ENCODE assay signal across 19 cellular contexts in genomic region chr7:13946181-13946580, GRCh38. TPM values are rescaled to one million over a fixed set of nuclear protein-coding genes. Genes with fewer than 3 reads are reported as not detected.
A peak's percentile ranks its signal among the peaks of the same experiment; 100 is the strongest.
DNase-seq lines count a peak whose midpoint lies in the region; ATAC-seq and TF ChIP-seq lines count a peak whose summit lies in the region.
"Had no signal": no experiment of that assay in that cellular context is flagged by ENCODE, and none has a peak within 500 bp of the region (broad histone marks: within the 10 kb centered on the region; RNA-seq: fewer than 3 reads in every experiment).

No MANE protein-coding gene starts in this region.

- no peak overlapping the region for H3K27ac ChIP-seq in right cardiac atrium (ENCODE audit: low read length)
- H3K27ac ChIP-seq: BLaER1 treated with 17β-estradiol and CSF1 and Interleukin-3, amounts not matched to agents 10 nM and 100 nM; hepatocyte; KMS-11; pancreas; WERI-Rb-1 had no signal

- H3K9me3 ChIP-seq in endocrine pancreas (ENCODE audit: control insufficient read depth, low read length) (no peaks in the 10 kb centered on the region), right cardiac atrium (ENCODE audit: control insufficient read depth, low read length) (no peaks in the 10 kb centered on the region)
- H3K9me3 ChIP-seq: BLaER1 treated with 17β-estradiol and CSF1 and Interleukin-3, amounts not matched to agents 10 nM and 100 nM; pancreas had no signal

- peaks cover 12% of the 10 kb centered on the region for H3K4me1 ChIP-seq in endocrine pancreas (ENCODE audit: control insufficient read depth, insufficient read depth, low read length)
- H3K4me1 ChIP-seq in right cardiac atrium (ENCODE audit: control insufficient read depth, insufficient read depth, low read length), result peaks cover 3% of the 10 kb centered on the region
- H3K4me1 ChIP-seq: BLaER1 treated with 17β-estradiol and CSF1 and Interleukin-3, amounts not matched to agents 10 nM and 100 nM; pancreas had no signal

- no peak for ATAC-seq in right cardiac atrium

- H3K27me3 ChIP-seq in endocrine pancreas (ENCODE audit: control insufficient read depth, insufficient read depth, low read length) (no peaks in the 10 kb centered on the region), right cardiac atrium (ENCODE audit: control insufficient read depth, insufficient read depth) (no peaks in the 10 kb centered on the region)
- H3K27me3 ChIP-seq: BLaER1 treated with 17β-estradiol and CSF1 and Interleukin-3, amounts not matched to agents 10 nM and 100 nM; hepatocyte; pancreas had no signal

- peak overlapping the region; percentile 76 for H3K27ac Mint-ChIP-seq in mesothelial cell of epicardium

- H3K36me3 ChIP-seq in endocrine pancreas (ENCODE audit: control insufficient read depth, insufficient read depth, low read length), result no peaks in the 10 kb centered on the region
- H3K36me3 ChIP-seq: BLaER1 treated with 17β-estradiol and CSF1 and Interleukin-3, amounts not matched to agents 10 nM and 100 nM; pancreas; WERI-Rb-1 had no signal

- H3K4me3 ChIP-seq in AG09309 (ENCODE audit: control insufficient read depth, low read depth, low read length), result no peak overlapping the region
- peak overlapping the region; percentile 75 for H3K4me3 ChIP-seq in endocrine pancreas (ENCODE audit: control insufficient read depth, insufficient read depth, low read length)
- no peak overlapping the region for H3K4me3 ChIP-seq in right cardiac atrium (ENCODE audit: low read length)
- H3K4me3 ChIP-seq: BLaER1 treated with 17β-estradiol and CSF1 and Interleukin-3, amounts not matched to agents 10 nM and 100 nM; hepatocyte; pancreas had no signal

- DNase-seq in AG09309 (ENCODE audit: low read depth), result peak; percentile 21
- DNase-seq in HS-5 (ENCODE audit: low read depth), result peak; percentile 42
- DNase-seq in mesothelial cell of epicardium (ENCODE audit: low spot score in 2 of 2, unreplicated experiment in 2 of 2), result no peak
- DNase-seq in right cardiac atrium, result no peak
- DNase-seq in stimulated activated CD4-positive, alpha-beta T cell treated with anti-CD3 and anti-CD28 coated beads, Interleukin-4, amount 100 ng/mL, for 24 hours, result no peak
- no peak for DNase-seq in CD1c-positive myeloid dendritic cell (ENCODE audit: extremely low spot score)
- no peak for DNase-seq in cerebellum (ENCODE audit: low spot score)
- DNase-seq: effector CD8-positive, alpha-beta T cell; GF-D8; NCI-H187 treated with DMSO at 0.1 percent for 48 hours; pancreas; SHP77 treated with DMSO at 0.1 percent for 48 hours; stimulated activated CD4-positive, alpha-beta T cell treated with anti-CD3 and anti-CD28 coated beads, Interleukin-2, amount 100 ng/mL, for 24 hours; stimulated activated naive CD4-positive, alpha-beta T cell; WERI-Rb-1 had no signal

- H3K27me3 Mint-ChIP-seq in mesothelial cell of epicardium (ENCODE audit: low read depth), result no peaks in the 10 kb centered on the region

- no peak overlapping the region for H3K4me3 Mint-ChIP-seq in mesothelial cell of epicardium

- no peak overlapping the region for H3K9ac ChIP-seq in endocrine pancreas (ENCODE audit: control insufficient read depth, insufficient read depth, low read length)
- H3K9ac ChIP-seq: BLaER1 treated with 17β-estradiol and CSF1 and Interleukin-3, amounts not matched to agents 10 nM and 100 nM; KMS-11 had no signal

- H3K36me3 Mint-ChIP-seq in mesothelial cell of epicardium, result no peaks in the 10 kb centered on the region

- peaks cover 53% of the 10 kb centered on the region for H3K4me1 Mint-ChIP-seq in mesothelial cell of epicardium

- WGBS in right cardiac atrium, result 73% methylated on average over 1 of the region's 1 CpG

- intact Hi-C loops in right cardiac atrium (cut with DNase I), result no loop called here

- no peak for TF ChIP-seq CTCF in AG09309 (IDR thresholded peaks at IDR 0.05; ENCODE audit: control insufficient read depth, insufficient read depth, low read depth, low read length, missing control alignments)
- no peak for TF ChIP-seq CTCF in mesothelial cell of epicardium (IDR thresholded peaks at IDR 0.05; ENCODE audit: unreplicated experiment)

- H3K9me3 Mint-ChIP-seq in mesothelial cell of epicardium, result peaks cover 11% of the 10 kb centered on the region

RNA-seq across cellular contexts. Expression of gene ETV1, which starts 43.3 kb away (rescaled TPM):
- 23.0 to 26.6 TPM (median 25.2 TPM) in 3 replicates for total RNA-seq in mesothelial cell of epicardium
- total RNA-seq in right cardiac atrium, result 10 to 100 TPM; 33.6 to 47.5 (median 41.9) TPM
- 12.9 TPM for polyA plus RNA-seq in right cardiac atrium
- 44.5 TPM for total RNA-seq in cerebellum

Comparison
In these comparisons a context has a peak if more than half of its experiments do, and no peak if none do; other contexts are left out.
1. DNase-seq: peak in AG09309 (single experiment) and HS-5 (single experiment); none in mesothelial cell of epicardium (0 of 2), right cardiac atrium (0 of 3), stimulated activated CD4-positive, alpha-beta T cell treated with anti-CD3 and anti-CD28 coated beads, Interleukin-4, amount 100 ng/mL, for 24 hours (single experiment), CD1c-positive myeloid dendritic cell (single experiment) and cerebellum (single experiment).